8 cellular contexts compared by ENCODE assay signal in genomic region chrX:49206543-49206942, GRCh38. TPM values are rescaled to one million over a fixed set of nuclear protein-coding genes. Genes with fewer than 3 reads are reported as not detected.
"Had no signal": no experiment of that assay in that cellular context is flagged by ENCODE, and none has a peak within 500 bp of the region (broad histone marks: within the 10 kb centered on the region; RNA-seq: fewer than 3 reads in every experiment).

No MANE protein-coding gene starts in this region.

- H3K4me3 Mint-ChIP-seq: GM23338, H9, HFFc6 had no signal

- H3K9me3 Mint-ChIP-seq: GM23338, HFFc6 had no signal

- DNase-seq: GM23248, GOT3, H7, H9, HCEC 1CT, HFFc6 had no signal

- H3K27ac Mint-ChIP-seq: GM23338, H9, HFFc6 had no signal

- H3K4me1 Mint-ChIP-seq: GM23338 had no signal

RNA-seq across cellular contexts. Expression of gene CACNA1F, which starts 26.6 kb away (rescaled TPM):
- total RNA-seq: GM23248, H4, HFFc6 had no signal
